23 cellular contexts compared by ENCODE assay signal in the genomic region with DNA sequence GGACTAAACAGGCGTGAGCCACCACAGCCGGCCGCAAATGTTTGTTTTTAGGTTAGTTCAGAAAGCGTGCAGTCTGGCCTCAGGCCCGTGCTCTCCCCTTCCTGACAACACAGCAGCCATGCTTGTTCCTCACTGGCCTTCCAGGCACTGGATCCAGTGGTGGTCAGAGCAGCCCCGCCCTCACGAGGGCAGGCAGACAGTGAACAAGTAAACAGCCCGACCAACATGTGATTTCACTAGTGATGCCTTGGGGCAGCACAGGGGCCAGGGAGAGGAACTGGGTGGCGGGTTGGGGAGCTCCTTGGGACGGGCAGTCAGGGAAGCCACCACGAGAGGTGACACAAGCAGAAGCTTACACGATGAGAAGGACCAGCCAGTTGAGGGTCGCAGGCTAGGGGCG. TPM values are rescaled to one million over a fixed set of nuclear protein-coding genes. Genes with fewer than 3 reads are reported as not detected.
DNase-seq lines count a peak whose midpoint lies in the region; ATAC-seq and TF ChIP-seq lines count a peak whose summit lies in the region.
"Had no signal": no experiment of that assay in that cellular context is flagged by ENCODE, and none has a peak within 500 bp of the region (broad histone marks: within the 10 kb centered on the region; RNA-seq: fewer than 3 reads in every experiment).

No MANE protein-coding gene starts in this region.

- H3K4me3 ChIP-seq in IMR-90 (ENCODE audit: insufficient read depth, low read depth, low read length) (no peak overlapping the region), esophagus squamous epithelium (no peak overlapping the region), thoracic aorta (no peak overlapping the region)
- H3K4me3 ChIP-seq: psoas muscle had no signal

- H3K36me3 ChIP-seq in IMR-90 (ENCODE audit: control insufficient read depth, insufficient read depth, low read length) = peaks cover 79% of the 10 kb centered on the region
- H3K36me3 ChIP-seq in esophagus squamous epithelium = peaks cover 39 to 90% (median 59%) of the 10 kb centered on the region in 3 donors
- H3K36me3 ChIP-seq in thoracic aorta = peaks cover 74% of the 10 kb centered on the region

- no peak overlapping the region for H2BK120ac ChIP-seq in IMR-90 (ENCODE audit: low read depth, low read length)

- no TSS peak for BruUV-seq in IMR-90 (replicated peaks; lab: Mats Ljungman, UMichigan)

- H2BK20ac ChIP-seq in IMR-90 (ENCODE audit: low read depth, low read length) = no peak overlapping the region

- DNase-seq in activated CD8-positive, alpha-beta memory T cell treated with anti-CD3 and anti-CD28 coated beads, Interleukin-2, amount 10 ng/mL, durations not matched to agents 7 days and 5 days = no peak
- no peak for DNase-seq in activated CD8-positive, alpha-beta memory T cell treated with anti-CD3 and anti-CD28 coated beads, Interleukin-2, amount 50 U/mL, for 48 hours
- DNase-seq in IMR-90 = no peak
- no peak for DNase-seq in esophagus squamous epithelium (lab: John Stamatoyannopoulos, UW)
- DNase-seq in thoracic aorta (ENCODE audit: low spot score) = no peak
- no peak for DNase-seq in SKM-1 (lab: John Stamatoyannopoulos, UW; ENCODE audit: unreplicated experiment)
- DNase-seq in SK-N-DZ (ENCODE audit: low spot score) = no peak
- DNase-seq: ACHN; activated CD4-positive, alpha-beta T cell treated with anti-CD3 and anti-CD28 coated beads for 48 hours; amygdala; C1 segment of cervical spinal cord; caudate nucleus; left colon; midbrain; NCI-H1105; NCI-H2107; NCI-H510A treated with DMSO at 0.1 percent for 48 hours; psoas muscle; small intestine; stimulated activated CD4-positive, alpha-beta T cell treated with anti-CD3 and anti-CD28 coated beads, Interleukin-2, amount 100 ng/mL, for 48 hours; stimulated activated naive CD8-positive, alpha-beta T cell treated with anti-CD3 and anti-CD28 coated beads, Interleukin-15, amount 100 ng/mL, for 72 hours had no signal

- no peak for TF ChIP-seq RAD21 in IMR-90 (IDR thresholded peaks at IDR 0.05; ENCODE audit: low read length)

- H4K5ac ChIP-seq in IMR-90 (ENCODE audit: low read depth, low read length) = no peak overlapping the region

- H3K27ac ChIP-seq in IMR-90 (ENCODE audit: insufficient read depth, low read length) = no peak overlapping the region
- H3K27ac ChIP-seq in esophagus squamous epithelium = peak overlapping the region in 3 of 4 donors; percentile 29 to 90 (median 46)
- peak overlapping the region; percentile 30 to 100 for H3K27ac ChIP-seq in thoracic aorta
- H3K27ac ChIP-seq: psoas muscle had no signal

- H3K9me3 ChIP-seq in IMR-90 (ENCODE audit: control insufficient read depth, insufficient read depth, low read length) (no peaks in the 10 kb centered on the region), esophagus squamous epithelium (no peaks in the 10 kb centered on the region), thoracic aorta (no peaks in the 10 kb centered on the region)
- H3K9me3 ChIP-seq: psoas muscle had no signal

- ATAC-seq in activated CD8-positive, alpha-beta memory T cell treated with anti-CD3 and anti-CD28 coated beads, Interleukin-2, amount 10 ng/mL, durations not matched to agents 7 days and 5 days = no peak
- no peak for ATAC-seq in IMR-90 (ENCODE audit: low read depth)
- no peak for ATAC-seq in thoracic aorta (ENCODE audit: insufficient number of reproducible peaks, low FRiP score, low read depth)
- no peak for ATAC-seq in GM18870 (IDR thresholded peaks at IDR 0.05; ENCODE audit: unreplicated experiment)
- ATAC-seq: left colon; psoas muscle; stimulated activated naive CD8-positive, alpha-beta T cell treated with anti-CD3 and anti-CD28 coated beads, Interleukin-15, amount 100 ng/mL, for 72 hours had no signal

- 0 out of 2 replicates have a peak overlapping the region, but pooled peaks have one; percentile 5 for H3K4ac ChIP-seq in IMR-90 (ENCODE audit: low read depth, low read length)

- no peak overlapping the region for H3K9ac ChIP-seq in IMR-90 (ENCODE audit: low read depth, low read length)

- H3K9me3 Mint-ChIP-seq in activated CD8-positive, alpha-beta memory T cell treated with anti-CD3 and anti-CD28 coated beads, Interleukin-2, amount 10 ng/mL, durations not matched to agents 7 days and 5 days (ENCODE audit: low read depth) = no peaks in the 10 kb centered on the region
- H3K9me3 Mint-ChIP-seq: neural crest cell; stimulated activated naive CD8-positive, alpha-beta T cell treated with anti-CD3 and anti-CD28 coated beads, Interleukin-15, amount 100 ng/mL, for 72 hours had no signal

- H3K18ac ChIP-seq in IMR-90 (ENCODE audit: low read depth, low read length) = no peak overlapping the region

- no peak overlapping the region for H4K91ac ChIP-seq in IMR-90 (ENCODE audit: insufficient read depth, low read depth, low read length)

- peaks cover 21% of the 10 kb centered on the region for H3K36me3 Mint-ChIP-seq in activated CD8-positive, alpha-beta memory T cell treated with anti-CD3 and anti-CD28 coated beads, Interleukin-2, amount 10 ng/mL, durations not matched to agents 7 days and 5 days

- TF ChIP-seq POLR2A in IMR-90 (IDR thresholded peaks at IDR 0.05; ENCODE audit: low read depth, low read length) (no peak), esophagus squamous epithelium (IDR thresholded peaks at IDR 0.05) (no peak)

- peaks cover 4% of the 10 kb centered on the region for H3K4me1 Mint-ChIP-seq in activated CD8-positive, alpha-beta memory T cell treated with anti-CD3 and anti-CD28 coated beads, Interleukin-2, amount 10 ng/mL, durations not matched to agents 7 days and 5 days

- H3K4me1 ChIP-seq in IMR-90 (ENCODE audit: control insufficient read depth, insufficient read depth, low read length) (peaks cover 19% of the 10 kb centered on the region), esophagus squamous epithelium (peaks cover 22 to 91% (median 59%) of the 10 kb centered on the region in 3 donors), thoracic aorta (ENCODE audit: control insufficient read depth in 1 of 2, low read depth in 2 of 2) (peaks cover 41 to 88% of the 10 kb centered on the region in 2 donors)

- no peak overlapping the region for H3K14ac ChIP-seq in IMR-90 (replicated peaks; ENCODE audit: low read depth, low read length)

- H3K4me3 Mint-ChIP-seq in activated CD8-positive, alpha-beta memory T cell treated with anti-CD3 and anti-CD28 coated beads, Interleukin-2, amount 10 ng/mL, durations not matched to agents 7 days and 5 days = no peak overlapping the region
- H3K4me3 Mint-ChIP-seq: neural crest cell; stimulated activated naive CD8-positive, alpha-beta T cell treated with anti-CD3 and anti-CD28 coated beads, Interleukin-15, amount 100 ng/mL, for 72 hours had no signal

- no peaks in the 10 kb centered on the region for H3K27me3 Mint-ChIP-seq in activated CD8-positive, alpha-beta memory T cell treated with anti-CD3 and anti-CD28 coated beads, Interleukin-2, amount 10 ng/mL, durations not matched to agents 7 days and 5 days
- H3K27me3 Mint-ChIP-seq: stimulated activated naive CD8-positive, alpha-beta T cell treated with anti-CD3 and anti-CD28 coated beads, Interleukin-15, amount 100 ng/mL, for 72 hours had no signal

- H3K9me1 ChIP-seq in IMR-90 (ENCODE audit: insufficient read depth, low read length) = peaks cover 9% of the 10 kb centered on the region

- TF ChIP-seq CTCF in IMR-90 (conservative IDR thresholded peaks at IDR 0.05; ENCODE audit: low read depth, low read length) = no peak
- no peak for TF ChIP-seq CTCF in esophagus squamous epithelium (IDR thresholded peaks at IDR 0.05)
- no peak for TF ChIP-seq CTCF in thoracic aorta (IDR thresholded peaks at IDR 0.05)

- no peak overlapping the region for H3K56ac ChIP-seq in IMR-90 (ENCODE audit: extremely low read depth, insufficient read depth, low read length)

- H2AK9ac ChIP-seq in IMR-90 (replicated peaks; ENCODE audit: low read depth, low read length, poor library complexity) = no peak overlapping the region

- H3K79me1 ChIP-seq in IMR-90 (ENCODE audit: low read depth in 1 of 2, low read length in 2 of 2) = peaks cover 21 to 97% of the 10 kb centered on the region in 2 experiments

- H3K27me3 ChIP-seq in IMR-90 (ENCODE audit: control insufficient read depth, insufficient read depth, low read length) = no peaks in the 10 kb centered on the region
- no peaks in the 10 kb centered on the region for H3K27me3 ChIP-seq in esophagus squamous epithelium
- H3K27me3 ChIP-seq in thoracic aorta (replicated peaks; ENCODE audit: insufficient read depth) = no peaks in the 10 kb centered on the region

- in situ Hi-C loops in IMR-90 (cut with MboI; ENCODE audit: low sequenced_read_pairs) = no loop called here

- H3K23ac ChIP-seq in IMR-90 (ENCODE audit: low read depth, low read length) = no peak overlapping the region

- H2BK5ac ChIP-seq in IMR-90 (ENCODE audit: low read depth, low read length, poor library complexity, severe bottlenecking) = peak overlapping the region; percentile 7

- CTCF ChIA-PET in activated CD8-positive, alpha-beta memory T cell treated with anti-CD3 and anti-CD28 coated beads, Interleukin-2, amount 10 ng/mL, durations not matched to agents 7 days and 5 days (lab: Charles Lee) = no interaction called here
- CTCF ChIA-PET in IMR-90 (lab: Yijun Ruan, JAX) = no interaction called here

- intact Hi-C loops in IMR-90 (cut with micrococcal nuclease) (no loop called here), esophagus squamous epithelium (cut with DNase I) (loop anchor here (10.0 kb wide), 1 partner anchor 59 kb away; the partner anchor contains the start of gene ACTN4)

- no peak overlapping the region for H3K4me2 ChIP-seq in IMR-90 (ENCODE audit: low read depth, low read length)

- dilution Hi-C loops in IMR-90 (cut with HindIII; ENCODE audit: low sequenced_read_pairs, unreplicated experiment) = no loop called here

- H2BK15ac ChIP-seq in IMR-90 (ENCODE audit: low read depth, low read length) = no peak overlapping the region

- 94% methylated on average over 9 of the region's 14 CpGs; no CpG with 5 or more reads in 1 of the 2 experiments for WGBS in IMR-90 (ENCODE audit: extremely low coverage in 2 of 2, insufficient read length in 1 of 2), 2 experiments
- 80 to 92% methylated on average over 5 to 7 of the region's 14 CpGs for whole genome bisulfite sequencing in esophagus squamous epithelium, 2 donors

- POLR2A ChIA-PET in IMR-90 (lab: Charles Lee; ENCODE audit: unreplicated experiment) = no interaction called here

- H4K8ac ChIP-seq in IMR-90 (ENCODE audit: low read depth in 2 of 2, low read length in 2 of 2) = no peak overlapping the region

- peaks cover 78% of the 10 kb centered on the region for H4K20me1 ChIP-seq in IMR-90 (ENCODE audit: insufficient read depth, low read length)

- peak overlapping the region; percentile 52 for H2AFZ ChIP-seq in IMR-90 (replicated peaks; ENCODE audit: low read length, poor library complexity)

- peak overlapping the region; percentile 53; the same call in 1 of the 2 replicates for H2AK5ac ChIP-seq in IMR-90 (ENCODE audit: low read depth, low read length)

- peak overlapping the region; percentile 14 for H3K27ac Mint-ChIP-seq in activated CD8-positive, alpha-beta memory T cell treated with anti-CD3 and anti-CD28 coated beads, Interleukin-2, amount 10 ng/mL, durations not matched to agents 7 days and 5 days
- H3K27ac Mint-ChIP-seq: stimulated activated naive CD8-positive, alpha-beta T cell treated with anti-CD3 and anti-CD28 coated beads, Interleukin-15, amount 100 ng/mL, for 72 hours had no signal

RNA-seq across cellular contexts. Expression of gene CAPN12, which starts 40.8 kb away (rescaled TPM):
- 10 to 100 TPM in 1 of 2 experiments, 1 to 10 TPM in 1; 8.4 to 17.5 TPM for total RNA-seq in activated CD8-positive, alpha-beta memory T cell treated with anti-CD3 and anti-CD28 coated beads, Interleukin-2, amount 10 ng/mL, durations not matched to agents 7 days and 5 days
- total RNA-seq in IMR-90 (2012; rRNA removed) (0.18 TPM in 1 of 2 replicates, not detected in the other), esophagus squamous epithelium (1 to 10 TPM; 1.5 to 4.2 (median 1.8) TPM), thoracic aorta (1 to 10 TPM in 1 of 2 donors, under 1 TPM in 1; 0.81 to 2.1 TPM)
- 0.97 and 0.99 TPM in 2 replicates for polyA plus RNA-seq in IMR-90 (2012; rRNA removed)
- 0.27 and 0.67 TPM in 2 replicates for polyA plus RNA-seq in IMR-90 (2012; cell fraction: cytosol; rRNA removed)
- polyA plus RNA-seq in IMR-90 (2012; cell fraction: nucleus; rRNA removed; ENCODE audit: low replicate concordance) = 8.4 and 12.7 TPM in 2 replicates
- polyA plus RNA-seq in SK-N-DZ (2014; cell fraction: cytosol; rRNA removed) = 0.37 and 0.42 TPM in 2 replicates
- polyA plus RNA-seq in SK-N-DZ (2014; cell fraction: nucleus; rRNA removed) = 1.6 and 3.9 TPM in 2 replicates
- total RNA-seq: neural crest cell had no signal

RNA-seq across cellular contexts. Expression of gene ACTN4, which starts 56.1 kb away (rescaled TPM):
- 100 to 1,000 TPM; 413 to 433 TPM for total RNA-seq in activated CD8-positive, alpha-beta memory T cell treated with anti-CD3 and anti-CD28 coated beads, Interleukin-2, amount 10 ng/mL, durations not matched to agents 7 days and 5 days
- total RNA-seq in IMR-90 (2012; rRNA removed) (614 and 659 TPM in 2 replicates), esophagus squamous epithelium (100 to 1,000 TPM; 302 to 705 (median 414) TPM), thoracic aorta (1,000 to 10,000 TPM in 1 of 2 donors, 100 to 1,000 TPM in 1; 668 to 1,387 TPM)
- 497 and 541 TPM in 2 replicates for polyA plus RNA-seq in IMR-90 (2012; rRNA removed)
- polyA plus RNA-seq in IMR-90 (2012; cell fraction: cytosol; rRNA removed) = 291 and 549 TPM in 2 replicates
- 608 and 1,383 TPM in 2 replicates for polyA plus RNA-seq in IMR-90 (2012; cell fraction: nucleus; rRNA removed; ENCODE audit: low replicate concordance)
- 85.3 and 95.3 TPM in 2 replicates for polyA plus RNA-seq in SK-N-DZ (2014; cell fraction: cytosol; rRNA removed)
- 124 and 196 TPM in 2 replicates for polyA plus RNA-seq in SK-N-DZ (2014; cell fraction: nucleus; rRNA removed)
